In the genomic region with DNA sequence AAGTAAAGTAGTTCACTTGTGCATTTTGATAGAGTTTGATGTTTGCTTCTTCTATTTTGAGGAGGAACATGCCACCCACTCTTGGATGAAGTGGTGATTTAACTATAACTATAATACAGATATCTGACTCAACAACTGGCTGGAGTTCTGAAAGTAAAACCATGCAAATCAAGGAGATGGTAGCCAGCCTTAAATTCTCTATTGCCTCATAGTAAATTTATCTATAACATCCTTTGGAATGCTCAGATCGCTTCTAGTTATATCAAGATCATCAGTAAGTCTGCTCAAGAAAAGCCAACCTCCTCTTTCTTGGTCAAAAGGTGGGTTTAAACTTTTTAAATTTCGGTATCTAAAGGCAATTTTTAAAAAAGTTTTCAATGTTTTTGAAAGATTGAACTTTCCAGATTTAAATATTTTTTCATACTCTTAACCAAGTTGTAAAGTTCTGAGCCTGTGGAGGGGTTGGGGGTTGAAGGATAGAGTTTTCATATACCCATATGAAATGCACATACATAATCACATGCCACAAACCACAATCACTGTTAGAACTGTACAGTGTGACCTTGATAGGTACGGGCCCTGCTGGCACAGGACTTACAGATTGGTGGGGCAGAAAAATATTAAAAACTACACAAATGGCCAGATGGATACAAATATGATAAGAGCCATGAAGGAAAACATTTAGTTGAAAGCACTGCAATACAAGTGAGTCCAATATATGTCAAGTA, we compare ENCODE assay signal across 24 cellular contexts.
DNase-seq lines count a peak whose midpoint lies in the region; ATAC-seq and TF ChIP-seq lines count a peak whose summit lies in the region.
"Had no signal": no experiment of that assay in that cellular context is flagged by ENCODE, and none has a peak within 500 bp of the region (broad histone marks: within the 10 kb centered on the region; RNA-seq: fewer than 3 reads in every experiment).

No MANE protein-coding gene starts in this region.

- intact Hi-C loops in breast epithelium (cut with DNase I; ENCODE audit: low total_unique reads) (no loop called here), MCF 10A (cut with micrococcal nuclease) (loop anchor here (10.0 kb wide), 4 partner anchors 93 to 1427 kb away; no protein-coding TSS in a partner anchor), transverse colon (cut with DNase I; ENCODE audit: low total_unique reads) (no loop called here)

- H3K27ac ChIP-seq in breast epithelium (peak overlapping the region; percentile 50 to 61), OCI-LY1 (ENCODE audit: low read depth, low read length, poor library complexity, severe bottlenecking) (peak overlapping the region; percentile 99), transverse colon (peak overlapping the region in 3 of 4 donors; percentile 44 to 63 (median 44)), neural progenitor cell (no peak overlapping the region)
- H3K27ac ChIP-seq: 22Rv1, colonic mucosa, ovary had no signal

- no peak for DNase-seq in breast epithelium (ENCODE audit: low spot score in 2 of 2)
- no peak for DNase-seq in MCF 10A (ENCODE audit: unreplicated experiment)
- DNase-seq in fibroblast of the aortic adventitia (ENCODE audit: low read depth): peak; percentile 60
- no peak for DNase-seq in transverse colon
- no peak for DNase-seq in NCI-H2107 treated with DMSO at 0.1 percent for 48 hours (lab: John Stamatoyannopoulos, UW; ENCODE audit: unreplicated experiment)
- DNase-seq in neural progenitor cell (ENCODE audit: low spot score): no peak
- DNase-seq: activated CD4-positive, alpha-beta T cell treated with anti-CD3 and anti-CD28 coated beads, Interleukin-2, amount 50 U/mL, for 4 hours; activated naive CD4-positive, alpha-beta T cell treated with anti-CD3 and anti-CD28 coated beads for 36 hours; CD8-positive, alpha-beta T cell; colonic mucosa; effector CD8-positive, alpha-beta T cell; H9; NCI-H1092; NCI-H187; NCI-H2171 treated with DMSO at 0.1 percent for 48 hours; NCI-H524; stimulated activated CD4-positive, alpha-beta T cell treated with anti-CD3 and anti-CD28 coated beads, Interleukin-12 subunit alpha, Interleukin-12 subunit beta, amount 100 ng/mL, for 4 hours; stimulated activated CD4-positive, alpha-beta T cell treated with anti-CD3 and anti-CD28 coated beads, Interleukin-4, amount 100 ng/mL, for 1 hour had no signal

- H3K4me1 Mint-ChIP-seq in MCF 10A (ENCODE audit: insufficient read depth, unreplicated experiment) (peaks cover 5% of the 10 kb centered on the region), neural progenitor cell (peaks cover 5% of the 10 kb centered on the region)

- H3K27me3 ChIP-seq in breast epithelium: no peaks in the 10 kb centered on the region
- no peaks in the 10 kb centered on the region for H3K27me3 ChIP-seq in OCI-LY1 (ENCODE audit: insufficient read depth, low read length)
- no peaks in the 10 kb centered on the region for H3K27me3 ChIP-seq in transverse colon
- H3K27me3 ChIP-seq in neural progenitor cell: no peaks in the 10 kb centered on the region
- H3K27me3 ChIP-seq: colonic mucosa, ovary had no signal

- H3K4me1 ChIP-seq in breast epithelium (peaks cover 0 to 3% of the 10 kb centered on the region in 2 donors), OCI-LY1 (ENCODE audit: insufficient read depth, low read length, severe bottlenecking) (peaks cover 84% of the 10 kb centered on the region), transverse colon (peaks cover 0 to 22% (median 7%) of the 10 kb centered on the region in 4 donors), neural progenitor cell (peaks cover 8% of the 10 kb centered on the region)

- TF ChIP-seq CTCF in breast epithelium (IDR thresholded peaks at IDR 0.05): no peak
- TF ChIP-seq CTCF in MCF 10A (IDR thresholded peaks at IDR 0.05; ENCODE audit: unreplicated experiment): no peak
- no peak for TF ChIP-seq CTCF in OCI-LY1 (IDR thresholded peaks at IDR 0.05; ENCODE audit: low read length)
- TF ChIP-seq CTCF in fibroblast of the aortic adventitia (IDR thresholded peaks at IDR 0.05; ENCODE audit: insufficient read depth, low read length): no peak
- TF ChIP-seq CTCF in transverse colon (IDR thresholded peaks at IDR 0.05): no peak
- no peak for TF ChIP-seq CTCF in neural progenitor cell (IDR thresholded peaks at IDR 0.05)

- no peaks in the 10 kb centered on the region for H3K9me3 ChIP-seq in breast epithelium
- no peaks in the 10 kb centered on the region for H3K9me3 ChIP-seq in OCI-LY1 (ENCODE audit: low read length)
- no peaks in the 10 kb centered on the region for H3K9me3 ChIP-seq in transverse colon
- no peaks in the 10 kb centered on the region for H3K9me3 ChIP-seq in neural progenitor cell (ENCODE audit: low read depth)
- H3K9me3 ChIP-seq: colonic mucosa, ovary had no signal

- H3F3A ChIP-seq in OCI-LY1 (ENCODE audit: insufficient read depth, low read length): no peaks in the 10 kb centered on the region
- no peaks in the 10 kb centered on the region for H3F3A ChIP-seq in neural progenitor cell (ENCODE audit: low read depth)

- no peaks in the 10 kb centered on the region for H3K27me3 Mint-ChIP-seq in MCF 10A (ENCODE audit: insufficient read depth, unreplicated experiment)
- H3K27me3 Mint-ChIP-seq in neural progenitor cell (ENCODE audit: insufficient read depth, low read depth): no peaks in the 10 kb centered on the region
- H3K27me3 Mint-ChIP-seq: natural killer cell treated with Interleukin-12 subunit alpha and Interleukin-12 subunit beta and Interleukin-15 and Interleukin-18, amount 100 ng/mL, for 72 hours had no signal

- in situ Hi-C loops in transverse colon (cut with MboI; ENCODE audit: low pct_ligation_motif_present in 1 of 4, low pct_unique_long_range_greater_than_20kb in 1 of 4, low sequenced_read_pairs in 3 of 4): loop anchor here in 2 of 4 donors (10.0 kb wide), 1 partner anchor 503 kb away; no protein-coding TSS in a partner anchor

- no peaks in the 10 kb centered on the region for H3K9me2 ChIP-seq in OCI-LY1 (ENCODE audit: low read depth, low read length)

- peak overlapping the region; percentile 59 for H3K4me2 ChIP-seq in OCI-LY1 (ENCODE audit: low read length)
- H3K4me2 ChIP-seq in neural progenitor cell: no peak overlapping the region

- POLR2A ChIA-PET in MCF 10A (lab: Yijun Ruan, JAX): no interaction called here

- no peak for TF ChIP-seq EP300 in transverse colon (IDR thresholded peaks at IDR 0.05; ENCODE audit: low read depth)

- H3K4me3 Mint-ChIP-seq in MCF 10A (ENCODE audit: unreplicated experiment) (no peak overlapping the region), neural progenitor cell (no peak overlapping the region)
- H3K4me3 Mint-ChIP-seq: activated naive CD4-positive, alpha-beta T cell treated with anti-CD3 and anti-CD28 coated beads for 36 hours; activated T-helper 1 cell treated with anti-CD3 and anti-CD28 coated beads, Interleukin-12 subunit alpha, Interleukin-12 subunit beta, Interleukin-2, Interleukin-4 antibody, amounts not matched to agents 30 ng/mL and 10 ng/mL and 1 ng/mL, durations not matched to agents 14 hours and 24 hours and 36 hours; CD8-positive, alpha-beta T cell; H9; natural killer cell treated with Interleukin-12 subunit alpha and Interleukin-12 subunit beta and Interleukin-15 and Interleukin-18, amount 100 ng/mL, for 72 hours had no signal

- ATAC-seq in GM21528 (IDR thresholded peaks at IDR 0.05; ENCODE audit: low FRiP score, unreplicated experiment): no peak
- ATAC-seq: CD8-positive, alpha-beta T cell; natural killer cell treated with Interleukin-12 subunit alpha and Interleukin-12 subunit beta and Interleukin-15 and Interleukin-18, amount 100 ng/mL, for 72 hours had no signal

- no peaks in the 10 kb centered on the region for H3K36me3 ChIP-seq in breast epithelium
- no peaks in the 10 kb centered on the region for H3K36me3 ChIP-seq in OCI-LY1 (ENCODE audit: insufficient read depth, low read length)
- no peaks in the 10 kb centered on the region for H3K36me3 ChIP-seq in transverse colon
- H3K36me3 ChIP-seq in neural progenitor cell: no peaks in the 10 kb centered on the region
- H3K36me3 ChIP-seq: colonic mucosa, ovary had no signal

- TF ChIP-seq POLR2A in breast epithelium (IDR thresholded peaks at IDR 0.05): no peak
- TF ChIP-seq POLR2A in transverse colon (IDR thresholded peaks at IDR 0.05): no peak

- H4K20me1 ChIP-seq in OCI-LY1 (ENCODE audit: insufficient read depth, low read length) (no peaks in the 10 kb centered on the region), neural progenitor cell (ENCODE audit: low read depth) (no peaks in the 10 kb centered on the region)

- H3K79me2 ChIP-seq in OCI-LY1 (ENCODE audit: insufficient read depth, low read length) (no peaks in the 10 kb centered on the region), neural progenitor cell (ENCODE audit: low read depth) (no peaks in the 10 kb centered on the region)

- H3K36me3 Mint-ChIP-seq in MCF 10A (ENCODE audit: insufficient read depth, unreplicated experiment) (no peaks in the 10 kb centered on the region), neural progenitor cell (no peaks in the 10 kb centered on the region)
- H3K36me3 Mint-ChIP-seq: CD8-positive, alpha-beta T cell; natural killer cell treated with Interleukin-12 subunit alpha and Interleukin-12 subunit beta and Interleukin-15 and Interleukin-18, amount 100 ng/mL, for 72 hours had no signal

- 79 to 82% methylated on average over 3 of the region's 3 CpGs for WGBS in transverse colon (ENCODE audit: low coverage in 1 of 2), 2 donors

- CTCF ChIA-PET in MCF 10A (lab: Yijun Ruan, JAX): interaction anchor here (2.1 kb wide), 1 partner anchor 184 kb away, joined by 6 read pairs; no protein-coding TSS in a partner anchor

- H3K4me3 ChIP-seq in breast epithelium: no peak overlapping the region
- peak overlapping the region; percentile 19 for H3K4me3 ChIP-seq in OCI-LY1 (ENCODE audit: low read depth, low read length, poor library complexity, severe bottlenecking)
- no peak overlapping the region for H3K4me3 ChIP-seq in fibroblast of the aortic adventitia (ENCODE audit: low read depth, low read length)
- no peak overlapping the region for H3K4me3 ChIP-seq in transverse colon
- no peak overlapping the region for H3K4me3 ChIP-seq in neural progenitor cell
- H3K4me3 ChIP-seq: colonic mucosa, ovary had no signal

- H3K9me3 Mint-ChIP-seq in MCF 10A (ENCODE audit: unreplicated experiment) (no peaks in the 10 kb centered on the region), neural progenitor cell (no peaks in the 10 kb centered on the region)
- H3K9me3 Mint-ChIP-seq: activated naive CD4-positive, alpha-beta T cell treated with anti-CD3 and anti-CD28 coated beads for 36 hours; activated T-helper 1 cell treated with anti-CD3 and anti-CD28 coated beads, Interleukin-12 subunit alpha, Interleukin-12 subunit beta, Interleukin-2, Interleukin-4 antibody, amounts not matched to agents 30 ng/mL and 10 ng/mL and 1 ng/mL, durations not matched to agents 14 hours and 24 hours and 36 hours; CD8-positive, alpha-beta T cell; H9; natural killer cell treated with Interleukin-12 subunit alpha and Interleukin-12 subunit beta and Interleukin-15 and Interleukin-18, amount 100 ng/mL, for 72 hours had no signal

- peak overlapping the region; percentile 69 for H3K9ac ChIP-seq in OCI-LY1 (ENCODE audit: low read length)
- no peak overlapping the region for H3K9ac ChIP-seq in neural progenitor cell

- H2AFZ ChIP-seq in OCI-LY1 (ENCODE audit: low read length): no peak overlapping the region
- H2AFZ ChIP-seq in neural progenitor cell (replicated peaks): no peak overlapping the region

- H3K27ac Mint-ChIP-seq in MCF 10A (ENCODE audit: low read depth, unreplicated experiment) (no peak overlapping the region), neural progenitor cell (no peak overlapping the region)
- H3K27ac Mint-ChIP-seq: activated naive CD4-positive, alpha-beta T cell treated with anti-CD3 and anti-CD28 coated beads for 36 hours; activated T-helper 1 cell treated with anti-CD3 and anti-CD28 coated beads, Interleukin-12 subunit alpha, Interleukin-12 subunit beta, Interleukin-2, Interleukin-4 antibody, amounts not matched to agents 30 ng/mL and 10 ng/mL and 1 ng/mL, durations not matched to agents 14 hours and 24 hours and 36 hours; CD8-positive, alpha-beta T cell; H9; natural killer cell treated with Interleukin-12 subunit alpha and Interleukin-12 subunit beta and Interleukin-15 and Interleukin-18, amount 100 ng/mL, for 72 hours had no signal

- BruUV-seq in MCF 10A (replicated peaks; lab: Mats Ljungman, UMichigan): no TSS peak
